Comparison of ENCODE assay signal across 8 cellular contexts in the genomic region with DNA sequence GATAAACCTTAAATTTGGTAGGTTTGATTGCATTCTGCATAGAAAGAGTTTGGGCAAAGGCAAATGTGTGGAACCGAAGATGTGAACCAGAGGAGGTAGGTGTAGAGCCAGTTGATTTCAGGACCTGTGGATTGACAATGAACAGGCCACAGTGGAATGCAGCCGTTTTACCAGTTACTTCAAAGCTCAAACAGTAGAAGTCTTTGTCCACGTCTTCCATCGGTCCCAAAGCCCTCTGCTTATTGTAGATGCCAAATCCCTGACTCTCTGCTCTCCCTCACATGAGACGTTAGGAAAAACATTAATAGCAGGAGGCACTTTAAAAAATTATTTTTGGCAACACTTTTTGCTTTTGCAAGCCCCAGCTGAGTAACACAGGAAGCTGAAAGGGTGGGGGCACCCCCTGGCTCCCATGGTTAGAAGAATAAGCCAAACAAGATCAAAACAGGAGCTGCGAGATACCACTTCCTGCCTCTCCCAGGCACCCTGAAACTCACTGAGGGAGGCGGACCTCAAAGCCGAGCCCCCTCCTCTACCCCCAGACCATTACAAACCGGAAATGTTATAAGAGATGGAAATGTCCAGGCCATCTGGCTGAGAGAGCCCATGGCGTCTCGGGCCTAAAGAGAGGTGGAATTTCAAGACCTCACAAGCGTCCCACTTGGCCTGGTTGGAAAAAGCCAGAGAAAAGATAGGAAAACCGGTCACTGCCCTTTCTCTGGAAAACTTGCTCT. TPM values are rescaled to one million over a fixed set of nuclear protein-coding genes. Genes with fewer than 3 reads are reported as not detected.
DNase-seq lines count a peak whose midpoint lies in the region; ATAC-seq, FAIRE-seq and TF ChIP-seq lines count a peak whose summit lies in the region.

No MANE protein-coding gene starts in this region.

- H3K27ac ChIP-seq in Peyer's patch (peak overlapping the region; percentile 72 to 85 (median 78)), small intestine (ENCODE audit: low read depth in 1 of 2, low read length in 1 of 2) (peak overlapping the region; percentile 47 to 88)

- H3K4me1 ChIP-seq in Peyer's patch (peaks cover 0 to 16% (median 9%) of the 10 kb centered on the region in 4 donors), small intestine (ENCODE audit: control insufficient read depth in 2 of 2, insufficient read depth in 1 of 2, low read depth in 1 of 2, low read length in 1 of 2) (peaks cover 0 to 3% of the 10 kb centered on the region in 2 donors)

- H3K4me3 ChIP-seq in Peyer's patch (peak overlapping the region; percentile 33 to 49 (median 39)), small intestine (ENCODE audit: low read depth in 1 of 2, low read length in 2 of 2) (peak overlapping the region; percentile 4 to 46)

- intact Hi-C loops in Right ventricle myocardium inferior (cut with DNase I), result loop anchor here (10.0 kb wide), 1 partner anchor 55 kb away; a partner anchor contains a TSS

- no peak for TF ChIP-seq CTCF in Peyer's patch (IDR thresholded peaks at IDR 0.05)

- ATAC-seq in HG02763 (IDR thresholded peaks at IDR 0.05; ENCODE audit: unreplicated experiment), result peak; percentile 73
- ATAC-seq in Right ventricle myocardium inferior, result peak; percentile 89

- TF ChIP-seq POLR2A in GM12891 (IDR thresholded peaks at IDR 0.05; ENCODE audit: low read depth, low read length) (peak; percentile 50; the same call in 1 of the 2 replicates), Peyer's patch (IDR thresholded peaks at IDR 0.05) (no peak)

- no peaks in the 10 kb centered on the region for H3K9me3 ChIP-seq in Peyer's patch
- no peaks in the 10 kb centered on the region for H3K9me3 ChIP-seq in small intestine (ENCODE audit: control insufficient read depth, low read depth)

- 33 to 75% (median 60%) methylated on average over 13 of the region's 13 CpGs for WGBS in small intestine, 3 donors

- H3K27me3 ChIP-seq in Peyer's patch (no peaks in the 10 kb centered on the region), small intestine (ENCODE audit: control insufficient read depth in 2 of 2, insufficient read depth in 2 of 2, low read length in 2 of 2) (no peaks in the 10 kb centered on the region)

- H3K36me3 ChIP-seq in Peyer's patch (no peaks in the 10 kb centered on the region), small intestine (ENCODE audit: control insufficient read depth in 2 of 2, insufficient read depth in 2 of 2, low read length in 2 of 2) (no peaks in the 10 kb centered on the region)

- peak; percentile 47 for DNase-seq in GM12891 (ENCODE audit: insufficient read length, low spot score)
- peak in 2 of 3 donors; percentile 87 to 91 for DNase-seq in Peyer's patch
- peak; percentile 75 for DNase-seq in activated effector memory CD4-positive, alpha-beta T cell treated with Interleukin-2 at 50 U/mL for 16 hours
- DNase-seq in Right ventricle myocardium inferior (ENCODE audit: missing footprints), result peak; percentile 83
- DNase-seq in small intestine, result peak; percentile 46
- DNase-seq in COR-L47 (lab: John Stamatoyannopoulos, UW), result no peak
- DNase-seq in NCI-H1417 treated with DMSO at 0.1 percent for 48 hours (lab: John Stamatoyannopoulos, UW), result no peak

- peak; percentile 78 for FAIRE-seq in GM12891 (lab: Jason Lieb, UNC)
- FAIRE-seq in small intestine (lab: Jason Lieb, UNC), result no peak

TF ChIP-seq in GM12891, 5 proteins besides CTCF, POLR2A, EP300 and RAD21:
- TF ChIP-seq SPI1 (IDR thresholded peaks at IDR 0.05; ENCODE audit: low read depth, low read length), result peak; percentile 51
- TF ChIP-seq TAF1 (IDR thresholded peaks at IDR 0.05; ENCODE audit: low read depth, low read length), result no peak; the same call in 1 of the 2 replicates
- 0 out of 2 replicates have a peak, but pooled peaks have one; percentile 13 for TF ChIP-seq POU2F2 (IDR thresholded peaks at IDR 0.05; ENCODE audit: low read depth, low read length)

RNA-seq across cellular contexts. Expression of a gene that starts 13.5 kb away (rescaled TPM):
- 72.5 TPM for polyA plus RNA-seq in GM12891 (2012; ENCODE audit: low read depth, missing spikeins)
- total RNA-seq in Peyer's patch (100 to 1,000 TPM in 1 of 4 donors, 10 to 100 TPM in 1, 1 to 10 TPM in 2; 7.4 to 102 (median 10.8) TPM), Right ventricle myocardium inferior (1.7 TPM)
- 1 to 10 TPM; 1.1 to 8.4 (median 3.3) TPM for polyA plus RNA-seq in small intestine

RNA-seq across cellular contexts. Expression of a gene that starts 15.0 kb away (rescaled TPM):
- 1.5 TPM for polyA plus RNA-seq in GM12891 (2012; ENCODE audit: low read depth, missing spikeins)
- total RNA-seq in Peyer's patch, result 1 to 10 TPM in 3 of 4 donors, under 1 TPM in 1; 0.83 to 1.9 (median 1.8) TPM
- 1.8 TPM for total RNA-seq in Right ventricle myocardium inferior
- 1 to 10 TPM in 1 of 3 donors, under 1 TPM in 2; 0.45 to 2.0 (median 0.81) TPM for polyA plus RNA-seq in small intestine

RNA-seq across cellular contexts. Expression of a gene that starts 36.6 kb away (rescaled TPM):
- 1.1 TPM for polyA plus RNA-seq in GM12891 (2012; ENCODE audit: low read depth, missing spikeins)
- 10 to 100 TPM in 3 of 4 donors, 1 to 10 TPM in 1; 9.9 to 66.4 (median 52.2) TPM for total RNA-seq in Peyer's patch
- 29.7 TPM for total RNA-seq in Right ventricle myocardium inferior
- polyA plus RNA-seq in small intestine, result 10 to 100 TPM; 26.8 to 34.9 (median 29.5) TPM

RNA-seq across cellular contexts. Expression of a gene that starts 58.4 kb away (rescaled TPM):
- 2.5 TPM for polyA plus RNA-seq in GM12891 (2012; ENCODE audit: low read depth, missing spikeins)
- total RNA-seq in Peyer's patch, result 10 to 100 TPM in 1 of 4 donors, 1 to 10 TPM in 3; 3.5 to 14.9 (median 6.3) TPM
- 2.6 TPM for total RNA-seq in Right ventricle myocardium inferior
- polyA plus RNA-seq in small intestine, result 1 to 10 TPM in 2 of 3 donors, under 1 TPM in 1; 0.89 to 3.4 (median 1.1) TPM

Comparison
In these comparisons a context has a peak if more than half of its experiments do, and no peak if none do; other contexts are left out.
1. DNase-seq: peak in GM12891 (single experiment), Peyer's patch (2 of 3), activated effector memory CD4-positive, alpha-beta T cell treated with Interleukin-2 at 50 U/mL for 16 hours (single experiment), Right ventricle myocardium inferior (single experiment) and small intestine (single experiment); none in COR-L47 (single experiment) and NCI-H1417 treated with DMSO at 0.1 percent for 48 hours (single experiment).